Comparison of ENCODE assay signal across 1 cellular context in genomic region chr1:31764307-31765040, GRCh38.
TF ChIP-seq lines count a peak whose summit lies in the region.

TSS of gene ADGRB2 (minus strand) at chr1:31764340. CDS start at chr1:31757221, 7,119 bp downstream.

TF ChIP-seq in GM12878, 131 proteins besides CTCF, POLR2A, EP300 and RAD21 (continued from another document):
- TF ChIP-seq E2F4 (IDR thresholded peaks at IDR 0.05; ENCODE audit: low read depth, low read length) (no peak), CHD2 (IDR thresholded peaks at IDR 0.05; ENCODE audit: borderline replicate concordance, low read depth, low read length) (no peak), ZBED1 (IDR thresholded peaks at IDR 0.05; ENCODE audit: borderline replicate concordance) (no peak), CEBPZ (IDR thresholded peaks at IDR 0.05; ENCODE audit: low read depth, low read length) (no peak), RAD51 (IDR thresholded peaks at IDR 0.05) (no peak), POU2F2 (IDR thresholded peaks at IDR 0.05; ENCODE audit: borderline replicate concordance, low read depth, low read length) (peak; percentile 63; the same call in 1 of the 3 replicates), SMAD1 (IDR thresholded peaks at IDR 0.05; ENCODE audit: low read depth, partially characterized antibody) (no peak), BHLHE40 (IDR thresholded peaks at IDR 0.05; ENCODE audit: borderline replicate concordance in 1 of 2, low read depth in 2 of 2, low read length in 1 of 2) (peak in 1 of 2 experiments; percentile 40; a peak in 2 of 4 replicates), TCF7 (IDR thresholded peaks at IDR 0.05; ENCODE audit: borderline replicate concordance) (no peak)
